8 cellular contexts compared by ENCODE assay signal in the genomic region with DNA sequence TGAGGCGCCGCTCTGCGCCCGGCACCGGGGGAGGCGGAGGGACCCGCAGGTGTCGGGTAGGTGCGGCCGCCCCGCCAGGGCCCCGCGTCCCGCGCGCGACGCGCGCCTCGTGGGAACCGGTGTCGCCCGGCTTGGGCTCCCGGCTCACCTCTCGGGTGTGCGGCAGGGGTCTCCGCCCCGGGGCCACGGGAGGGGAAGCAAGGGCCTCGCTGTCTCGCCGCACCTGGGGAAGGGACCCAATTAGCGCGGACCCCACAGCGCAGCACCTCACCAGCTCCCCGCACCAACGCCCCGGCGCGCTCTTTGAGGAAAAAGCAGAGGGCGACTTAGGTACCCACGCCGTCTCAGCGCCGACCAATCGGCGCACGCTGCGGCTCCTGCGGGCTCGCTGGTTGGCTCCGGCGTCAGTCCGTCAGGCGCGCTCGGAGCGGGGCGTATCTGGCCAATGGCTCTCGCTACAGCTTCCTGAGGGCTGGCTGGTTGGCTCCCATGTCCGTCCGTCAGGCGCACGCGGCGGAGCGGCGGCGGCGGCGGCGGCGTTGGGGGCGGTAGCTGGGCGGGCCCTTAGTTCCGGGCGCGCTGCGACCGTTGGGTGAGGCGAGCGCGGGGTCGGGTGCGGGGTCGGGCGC.
DNase-seq lines count a peak whose midpoint lies in the region; ATAC-seq and TF ChIP-seq lines count a peak whose summit lies in the region.

A gene with protein sequence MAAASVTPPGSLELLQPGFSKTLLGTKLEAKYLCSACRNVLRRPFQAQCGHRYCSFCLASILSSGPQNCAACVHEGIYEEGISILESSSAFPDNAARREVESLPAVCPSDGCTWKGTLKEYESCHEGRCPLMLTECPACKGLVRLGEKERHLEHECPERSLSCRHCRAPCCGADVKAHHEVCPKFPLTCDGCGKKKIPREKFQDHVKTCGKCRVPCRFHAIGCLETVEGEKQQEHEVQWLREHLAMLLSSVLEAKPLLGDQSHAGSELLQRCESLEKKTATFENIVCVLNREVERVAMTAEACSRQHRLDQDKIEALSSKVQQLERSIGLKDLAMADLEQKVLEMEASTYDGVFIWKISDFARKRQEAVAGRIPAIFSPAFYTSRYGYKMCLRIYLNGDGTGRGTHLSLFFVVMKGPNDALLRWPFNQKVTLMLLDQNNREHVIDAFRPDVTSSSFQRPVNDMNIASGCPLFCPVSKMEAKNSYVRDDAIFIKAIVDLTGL (plus strand): TSS at position 567 of the 629 bp plus-strand sequence. CDS start 12,225 bp downstream, outside the sequence.

- TF ChIP-seq CTCF in AG09319 (IDR thresholded peaks at IDR 0.05; ENCODE audit: low read depth, low read length), result no peak

- DNase-seq in AG09319 (ENCODE audit: extremely low read depth, low read depth), result peak; percentile 99
- peak; percentile 87 for DNase-seq in NCI-H345 treated with DMSO at 0.1 percent for 48 hours (lab: John Stamatoyannopoulos, UW; ENCODE audit: unreplicated experiment)
- peak; percentile 89 to 96 (median 94) for DNase-seq in activated CD4-positive, CD25-positive, alpha-beta regulatory T cell (lab: John Stamatoyannopoulos, UW)
- peak; percentile 97 for DNase-seq in central memory CD4-positive, alpha-beta T cell
- DNase-seq in iris pigment epithelial cell (ENCODE audit: low read depth), result peak; percentile 100
- peak; percentile 95 to 96 for DNase-seq in stimulated activated CD4-positive, alpha-beta T cell treated with anti-CD3 and anti-CD28 coated beads, Interleukin-12 subunit alpha, Interleukin-12 subunit beta, amount 100 ng/mL, for 24 hours (ENCODE audit: low read depth in 2 of 2)

- ATAC-seq in GM19025 (IDR thresholded peaks at IDR 0.05; ENCODE audit: low read depth, unreplicated experiment), result peak; percentile 75
- ATAC-seq in HG03280 (IDR thresholded peaks at IDR 0.05; ENCODE audit: unreplicated experiment), result peak; percentile 88

Comparison
In these comparisons a context has a peak if more than half of its experiments do, and no peak if none do; other contexts are left out.
1. Peak in every context shown above with its lines: DNase-seq and ATAC-seq.